In the genomic region with DNA sequence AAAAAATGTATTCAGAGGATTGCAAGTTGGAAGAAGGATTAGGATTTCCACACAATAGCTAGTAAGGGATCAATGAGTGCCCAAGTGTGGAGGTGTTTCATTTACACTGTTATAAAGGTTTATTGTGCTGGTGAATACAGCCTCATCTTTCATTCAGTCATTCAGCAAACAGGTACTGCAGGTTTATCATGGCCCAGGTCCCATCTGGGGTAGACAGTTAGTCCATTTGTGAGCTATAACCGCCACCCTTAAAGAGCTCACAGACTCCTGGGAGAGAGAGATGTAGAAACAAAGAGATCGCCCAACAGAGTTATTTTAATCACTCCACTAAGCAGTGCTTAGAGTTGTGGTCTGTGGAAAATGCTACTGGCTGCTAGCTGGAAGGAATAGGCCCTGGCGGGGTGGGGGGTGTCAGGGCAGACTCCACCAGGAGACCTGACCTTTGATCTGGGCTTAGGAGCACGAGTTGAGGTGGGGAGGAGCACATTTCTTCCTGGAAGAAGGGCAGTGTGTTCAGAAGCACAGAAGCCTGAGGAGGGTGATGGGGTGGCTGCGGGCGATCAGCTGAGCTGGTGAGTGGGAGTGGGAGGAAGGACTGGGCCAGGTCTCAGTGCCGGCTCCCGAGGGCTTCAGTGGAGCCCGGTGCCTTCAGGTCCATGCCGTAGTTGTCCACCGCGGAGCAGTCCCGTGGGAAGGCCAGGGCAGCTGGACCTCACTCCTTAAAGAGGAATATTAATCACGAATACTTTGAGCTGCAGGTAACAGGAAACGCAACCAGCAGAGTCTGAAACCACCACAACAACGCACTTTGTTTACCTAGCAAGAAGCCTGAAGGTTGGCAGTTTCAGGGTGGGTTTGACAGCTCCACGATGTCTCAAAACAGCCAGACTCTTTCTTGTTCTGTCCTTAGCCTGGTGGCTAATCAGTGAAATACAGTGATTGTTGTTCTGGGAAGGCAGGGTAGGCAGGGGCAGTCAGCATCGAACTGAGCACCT, we compare ENCODE assay signal across 1 cellular context.
A peak's percentile ranks its signal among the peaks of the same experiment; 100 is the strongest.
TF ChIP-seq lines count a peak whose summit lies in the region.

No MANE protein-coding gene starts in this region.

TF ChIP-seq in HepG2, 621 proteins besides CTCF, POLR2A, EP300 and RAD21 (continues in another document):
- TF ChIP-seq NCOA2 (CRISPR knock-in tag; IDR thresholded peaks at IDR 0.05) (0 out of 2 replicates have a peak, but pooled peaks have one; percentile 43), ZNF644 (CRISPR knock-in tag; IDR thresholded peaks at IDR 0.05; ENCODE audit: low read depth) (no peak), KDM5B (CRISPR knock-in tag; IDR thresholded peaks at IDR 0.05; ENCODE audit: borderline replicate concordance) (no peak), SOX6 (IDR thresholded peaks at IDR 0.05) (no peak), SOX6 (CRISPR knock-in tag; IDR thresholded peaks at IDR 0.05) (peak; percentile 57), FOXK2 (IDR thresholded peaks at IDR 0.05) (no peak), HNF1A (IDR thresholded peaks at IDR 0.05; ENCODE audit: low read depth) (no peak), HNF1A (CRISPR knock-in tag; IDR thresholded peaks at IDR 0.05; ENCODE audit: borderline replicate concordance) (no peak), ZNF263 (CRISPR knock-in tag; IDR thresholded peaks at IDR 0.05) (peak; percentile 97), ZNF136 (CRISPR knock-in tag; IDR thresholded peaks at IDR 0.05; ENCODE audit: low read depth) (no peak), SETDB1 (CRISPR knock-in tag; IDR thresholded peaks at IDR 0.05; ENCODE audit: borderline replicate concordance) (no peak), ZNF329 (CRISPR knock-in tag; IDR thresholded peaks at IDR 0.05; ENCODE audit: low read depth) (no peak), FOXC1 (CRISPR knock-in tag; IDR thresholded peaks at IDR 0.05; ENCODE audit: borderline replicate concordance) (peak; percentile 23; the same call in 1 of the 2 replicates), GABPA (IDR thresholded peaks at IDR 0.05; ENCODE audit: low read depth, low read length) (no peak), GABPA (CRISPR knock-in tag; IDR thresholded peaks at IDR 0.05; ENCODE audit: low read depth) (no peak), ATF7-NPFF (CRISPR knock-in tag; IDR thresholded peaks at IDR 0.05; ENCODE audit: low read depth) (no peak), TAF1 (CRISPR knock-in tag; IDR thresholded peaks at IDR 0.05) (peak; percentile 13; the same call in 1 of the 2 replicates), FOSL2 (CRISPR knock-in tag; IDR thresholded peaks at IDR 0.05) (no peak; the same call in 1 of the 2 replicates), POGK (CRISPR knock-in tag; conservative IDR thresholded peaks at IDR 0.05) (no peak; the same call in 1 of the 2 replicates), ZNF350 (CRISPR knock-in tag; IDR thresholded peaks at IDR 0.05; ENCODE audit: borderline replicate concordance, low read depth) (0 out of 2 replicates have a peak, but pooled peaks have one; percentile 44), TMF1 (CRISPR knock-in tag; IDR thresholded peaks at IDR 0.05; ENCODE audit: low read depth) (no peak), KDM2A (CRISPR knock-in tag; IDR thresholded peaks at IDR 0.05; ENCODE audit: borderline replicate concordance, low read depth) (0 out of 2 replicates have a peak, but pooled peaks have one; percentile 18)
- TF ChIP-seq, protein P1, sequence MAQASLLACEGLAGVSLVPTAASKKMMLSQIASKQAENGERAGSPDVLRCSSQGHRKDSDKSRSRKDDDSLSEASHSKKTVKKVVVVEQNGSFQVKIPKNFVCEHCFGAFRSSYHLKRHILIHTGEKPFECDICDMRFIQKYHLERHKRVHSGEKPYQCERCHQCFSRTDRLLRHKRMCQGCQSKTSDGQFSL (CRISPR knock-in tag; IDR thresholded peaks at IDR 0.05) = peak; percentile 92
- TF ChIP-seq, protein P2, sequence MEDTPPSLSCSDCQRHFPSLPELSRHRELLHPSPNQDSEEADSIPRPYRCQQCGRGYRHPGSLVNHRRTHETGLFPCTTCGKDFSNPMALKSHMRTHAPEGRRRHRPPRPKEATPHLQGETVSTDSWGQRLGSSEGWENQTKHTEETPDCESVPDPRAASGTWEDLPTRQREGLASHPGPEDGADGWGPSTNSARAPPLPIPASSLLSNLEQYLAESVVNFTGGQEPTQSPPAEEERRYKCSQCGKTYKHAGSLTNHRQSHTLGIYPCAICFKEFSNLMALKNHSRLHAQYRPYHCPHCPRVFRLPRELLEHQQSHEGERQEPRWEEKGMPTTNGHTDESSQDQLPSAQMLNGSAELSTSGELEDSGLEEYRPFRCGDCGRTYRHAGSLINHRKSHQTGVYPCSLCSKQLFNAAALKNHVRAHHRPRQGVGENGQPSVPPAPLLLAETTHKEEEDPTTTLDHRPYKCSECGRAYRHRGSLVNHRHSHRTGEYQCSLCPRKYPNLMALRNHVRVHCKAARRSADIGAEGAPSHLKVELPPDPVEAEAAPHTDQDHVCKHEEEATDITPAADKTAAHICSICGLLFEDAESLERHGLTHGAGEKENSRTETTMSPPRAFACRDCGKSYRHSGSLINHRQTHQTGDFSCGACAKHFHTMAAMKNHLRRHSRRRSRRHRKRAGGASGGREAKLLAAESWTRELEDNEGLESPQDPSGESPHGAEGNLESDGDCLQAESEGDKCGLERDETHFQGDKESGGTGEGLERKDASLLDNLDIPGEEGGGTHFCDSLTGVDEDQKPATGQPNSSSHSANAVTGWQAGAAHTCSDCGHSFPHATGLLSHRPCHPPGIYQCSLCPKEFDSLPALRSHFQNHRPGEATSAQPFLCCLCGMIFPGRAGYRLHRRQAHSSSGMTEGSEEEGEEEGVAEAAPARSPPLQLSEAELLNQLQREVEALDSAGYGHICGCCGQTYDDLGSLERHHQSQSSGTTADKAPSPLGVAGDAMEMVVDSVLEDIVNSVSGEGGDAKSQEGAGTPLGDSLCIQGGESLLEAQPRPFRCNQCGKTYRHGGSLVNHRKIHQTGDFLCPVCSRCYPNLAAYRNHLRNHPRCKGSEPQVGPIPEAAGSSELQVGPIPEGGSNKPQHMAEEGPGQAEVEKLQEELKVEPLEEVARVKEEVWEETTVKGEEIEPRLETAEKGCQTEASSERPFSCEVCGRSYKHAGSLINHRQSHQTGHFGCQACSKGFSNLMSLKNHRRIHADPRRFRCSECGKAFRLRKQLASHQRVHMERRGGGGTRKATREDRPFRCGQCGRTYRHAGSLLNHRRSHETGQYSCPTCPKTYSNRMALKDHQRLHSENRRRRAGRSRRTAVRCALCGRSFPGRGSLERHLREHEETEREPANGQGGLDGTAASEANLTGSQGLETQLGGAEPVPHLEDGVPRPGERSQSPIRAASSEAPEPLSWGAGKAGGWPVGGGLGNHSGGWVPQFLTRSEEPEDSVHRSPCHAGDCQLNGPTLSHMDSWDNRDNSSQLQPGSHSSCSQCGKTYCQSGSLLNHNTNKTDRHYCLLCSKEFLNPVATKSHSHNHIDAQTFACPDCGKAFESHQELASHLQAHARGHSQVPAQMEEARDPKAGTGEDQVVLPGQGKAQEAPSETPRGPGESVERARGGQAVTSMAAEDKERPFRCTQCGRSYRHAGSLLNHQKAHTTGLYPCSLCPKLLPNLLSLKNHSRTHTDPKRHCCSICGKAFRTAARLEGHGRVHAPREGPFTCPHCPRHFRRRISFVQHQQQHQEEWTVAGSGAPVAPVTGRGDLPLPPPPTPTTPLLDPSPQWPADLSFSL (CRISPR knock-in tag; IDR thresholded peaks at IDR 0.05) = no peak
- TF ChIP-seq, protein P3, sequence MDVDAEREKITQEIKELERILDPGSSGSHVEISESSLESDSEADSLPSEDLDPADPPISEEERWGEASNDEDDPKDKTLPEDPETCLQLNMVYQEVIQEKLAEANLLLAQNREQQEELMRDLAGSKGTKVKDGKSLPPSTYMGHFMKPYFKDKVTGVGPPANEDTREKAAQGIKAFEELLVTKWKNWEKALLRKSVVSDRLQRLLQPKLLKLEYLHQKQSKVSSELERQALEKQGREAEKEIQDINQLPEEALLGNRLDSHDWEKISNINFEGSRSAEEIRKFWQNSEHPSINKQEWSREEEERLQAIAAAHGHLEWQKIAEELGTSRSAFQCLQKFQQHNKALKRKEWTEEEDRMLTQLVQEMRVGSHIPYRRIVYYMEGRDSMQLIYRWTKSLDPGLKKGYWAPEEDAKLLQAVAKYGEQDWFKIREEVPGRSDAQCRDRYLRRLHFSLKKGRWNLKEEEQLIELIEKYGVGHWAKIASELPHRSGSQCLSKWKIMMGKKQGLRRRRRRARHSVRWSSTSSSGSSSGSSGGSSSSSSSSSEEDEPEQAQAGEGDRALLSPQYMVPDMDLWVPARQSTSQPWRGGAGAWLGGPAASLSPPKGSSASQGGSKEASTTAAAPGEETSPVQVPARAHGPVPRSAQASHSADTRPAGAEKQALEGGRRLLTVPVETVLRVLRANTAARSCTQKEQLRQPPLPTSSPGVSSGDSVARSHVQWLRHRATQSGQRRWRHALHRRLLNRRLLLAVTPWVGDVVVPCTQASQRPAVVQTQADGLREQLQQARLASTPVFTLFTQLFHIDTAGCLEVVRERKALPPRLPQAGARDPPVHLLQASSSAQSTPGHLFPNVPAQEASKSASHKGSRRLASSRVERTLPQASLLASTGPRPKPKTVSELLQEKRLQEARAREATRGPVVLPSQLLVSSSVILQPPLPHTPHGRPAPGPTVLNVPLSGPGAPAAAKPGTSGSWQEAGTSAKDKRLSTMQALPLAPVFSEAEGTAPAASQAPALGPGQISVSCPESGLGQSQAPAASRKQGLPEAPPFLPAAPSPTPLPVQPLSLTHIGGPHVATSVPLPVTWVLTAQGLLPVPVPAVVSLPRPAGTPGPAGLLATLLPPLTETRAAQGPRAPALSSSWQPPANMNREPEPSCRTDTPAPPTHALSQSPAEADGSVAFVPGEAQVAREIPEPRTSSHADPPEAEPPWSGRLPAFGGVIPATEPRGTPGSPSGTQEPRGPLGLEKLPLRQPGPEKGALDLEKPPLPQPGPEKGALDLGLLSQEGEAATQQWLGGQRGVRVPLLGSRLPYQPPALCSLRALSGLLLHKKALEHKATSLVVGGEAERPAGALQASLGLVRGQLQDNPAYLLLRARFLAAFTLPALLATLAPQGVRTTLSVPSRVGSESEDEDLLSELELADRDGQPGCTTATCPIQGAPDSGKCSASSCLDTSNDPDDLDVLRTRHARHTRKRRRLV (CRISPR knock-in tag; IDR thresholded peaks at IDR 0.05) = no peak
- TF ChIP-seq, protein P4, sequence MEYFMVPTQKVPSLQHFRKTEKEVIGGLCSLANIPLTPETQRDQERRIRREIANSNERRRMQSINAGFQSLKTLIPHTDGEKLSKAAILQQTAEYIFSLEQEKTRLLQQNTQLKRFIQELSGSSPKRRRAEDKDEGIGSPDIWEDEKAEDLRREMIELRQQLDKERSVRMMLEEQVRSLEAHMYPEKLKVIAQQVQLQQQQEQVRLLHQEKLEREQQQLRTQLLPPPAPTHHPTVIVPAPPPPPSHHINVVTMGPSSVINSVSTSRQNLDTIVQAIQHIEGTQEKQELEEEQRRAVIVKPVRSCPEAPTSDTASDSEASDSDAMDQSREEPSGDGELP (IDR thresholded peaks at IDR 0.05; ENCODE audit: borderline replicate concordance, low read depth) = peak; percentile 92
- TF ChIP-seq, protein P5, sequence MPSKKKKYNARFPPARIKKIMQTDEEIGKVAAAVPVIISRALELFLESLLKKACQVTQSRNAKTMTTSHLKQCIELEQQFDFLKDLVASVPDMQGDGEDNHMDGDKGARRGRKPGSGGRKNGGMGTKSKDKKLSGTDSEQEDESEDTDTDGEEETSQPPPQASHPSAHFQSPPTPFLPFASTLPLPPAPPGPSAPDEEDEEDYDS (CRISPR knock-in tag; IDR thresholded peaks at IDR 0.05) = no peak
- TF ChIP-seq, protein P6, sequence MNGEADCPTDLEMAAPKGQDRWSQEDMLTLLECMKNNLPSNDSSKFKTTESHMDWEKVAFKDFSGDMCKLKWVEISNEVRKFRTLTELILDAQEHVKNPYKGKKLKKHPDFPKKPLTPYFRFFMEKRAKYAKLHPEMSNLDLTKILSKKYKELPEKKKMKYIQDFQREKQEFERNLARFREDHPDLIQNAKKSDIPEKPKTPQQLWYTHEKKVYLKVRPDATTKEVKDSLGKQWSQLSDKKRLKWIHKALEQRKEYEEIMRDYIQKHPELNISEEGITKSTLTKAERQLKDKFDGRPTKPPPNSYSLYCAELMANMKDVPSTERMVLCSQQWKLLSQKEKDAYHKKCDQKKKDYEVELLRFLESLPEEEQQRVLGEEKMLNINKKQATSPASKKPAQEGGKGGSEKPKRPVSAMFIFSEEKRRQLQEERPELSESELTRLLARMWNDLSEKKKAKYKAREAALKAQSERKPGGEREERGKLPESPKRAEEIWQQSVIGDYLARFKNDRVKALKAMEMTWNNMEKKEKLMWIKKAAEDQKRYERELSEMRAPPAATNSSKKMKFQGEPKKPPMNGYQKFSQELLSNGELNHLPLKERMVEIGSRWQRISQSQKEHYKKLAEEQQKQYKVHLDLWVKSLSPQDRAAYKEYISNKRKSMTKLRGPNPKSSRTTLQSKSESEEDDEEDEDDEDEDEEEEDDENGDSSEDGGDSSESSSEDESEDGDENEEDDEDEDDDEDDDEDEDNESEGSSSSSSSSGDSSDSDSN (CRISPR knock-in tag; IDR thresholded peaks at IDR 0.05) = peak; percentile 44
